In the genomic region with DNA sequence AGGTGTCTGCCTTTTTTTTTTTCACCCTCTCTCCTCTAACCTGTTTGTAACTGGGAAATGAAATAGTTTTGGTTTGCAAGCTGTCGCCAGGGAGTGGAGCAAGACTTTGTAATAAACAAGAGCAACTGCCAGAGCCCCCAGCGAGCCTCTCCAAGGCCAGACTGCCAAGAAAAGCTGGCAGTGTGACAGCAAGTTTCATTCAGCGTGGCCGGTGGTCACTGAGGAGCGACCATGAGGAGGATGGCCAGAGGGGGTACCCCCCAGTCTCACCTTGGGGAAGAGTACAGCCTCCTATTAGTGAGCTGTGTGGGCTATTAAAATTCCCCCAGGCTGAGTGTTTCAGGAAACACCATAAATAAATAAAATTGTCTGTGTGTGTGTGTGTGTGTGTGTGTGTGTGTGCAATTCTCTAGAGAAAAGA, we compare ENCODE assay signal across 8 cellular contexts. TPM values are rescaled to one million over a fixed set of nuclear protein-coding genes. Genes with fewer than 3 reads are reported as not detected.
DNase-seq lines count a peak whose midpoint lies in the region; ATAC-seq and TF ChIP-seq lines count a peak whose summit lies in the region.

No MANE protein-coding gene starts in this region.

- H3K9me3 ChIP-seq in CD8-positive, alpha-beta memory T cell (ENCODE audit: low read length) = no peaks in the 10 kb centered on the region

- H3K4me1 Mint-ChIP-seq in HFFc6 (ENCODE audit: low read depth) = peaks cover 17% of the 10 kb centered on the region
- H3K4me1 Mint-ChIP-seq in CD8-positive, alpha-beta memory T cell = no peaks in the 10 kb centered on the region

- POLR2A ChIA-PET in CD8-positive, alpha-beta memory T cell (lab: Charles Lee) = no interaction called here

- TF ChIP-seq CTCF in HFFc6 (IDR thresholded peaks at IDR 0.05) = no peak

- no peak for ATAC-seq in HG03460 (IDR thresholded peaks at IDR 0.05; ENCODE audit: unreplicated experiment)

- H3K27me3 ChIP-seq in CD8-positive, alpha-beta memory T cell (ENCODE audit: insufficient read depth, low read length, poor library complexity, severe bottlenecking) = no peaks in the 10 kb centered on the region

- no peak overlapping the region for H3K27ac ChIP-seq in substantia nigra (ENCODE audit: low read depth, low read length, poor library complexity, severe bottlenecking)
- H3K27ac ChIP-seq in CD8-positive, alpha-beta memory T cell (ENCODE audit: low read depth, low read length) = no peak overlapping the region

- peak overlapping the region; percentile 37; the same call in 1 of the 2 replicates for H3K4me3 Mint-ChIP-seq in HFFc6
- no peak overlapping the region for H3K4me3 Mint-ChIP-seq in CD8-positive, alpha-beta memory T cell

- no peaks in the 10 kb centered on the region for H3K9me3 Mint-ChIP-seq in HFFc6
- H3K9me3 Mint-ChIP-seq in CD8-positive, alpha-beta memory T cell = no peaks in the 10 kb centered on the region

- peaks cover 2% of the 10 kb centered on the region; the same call in 1 of the 2 replicates for H3K27me3 Mint-ChIP-seq in HFFc6 (ENCODE audit: insufficient read depth)
- peaks cover 0 to 3% of the 10 kb centered on the region in 2 donors for H3K27me3 Mint-ChIP-seq in CD8-positive, alpha-beta memory T cell

- H3K36me3 ChIP-seq in CD8-positive, alpha-beta memory T cell (ENCODE audit: insufficient read depth, low read length) = no peaks in the 10 kb centered on the region

- no peaks in the 10 kb centered on the region for H3K4me1 ChIP-seq in CD8-positive, alpha-beta memory T cell (ENCODE audit: insufficient read depth, low read length)

- DNase-seq in HFFc6 (peak; percentile 20), amygdala (lab: John Stamatoyannopoulos, UW) (peak in 42 of 56 donors; percentile 4 to 62 (median 30)), kidney tubule cell (ENCODE audit: low spot score) (peak; percentile 83), substantia nigra (lab: John Stamatoyannopoulos, UW) (peak in 47 of 49 donors; percentile 3 to 70 (median 32)), AML-193 (lab: John Stamatoyannopoulos, UW) (no peak)
- DNase-seq in stimulated activated CD4-positive, alpha-beta T cell treated with anti-CD3 and anti-CD28 coated beads, Interleukin-4, amount 100 ng/mL, for 24 hours = no peak
- DNase-seq in CD8-positive, alpha-beta memory T cell = no peak

- H3K36me3 Mint-ChIP-seq in HFFc6 (ENCODE audit: low read depth) = no peaks in the 10 kb centered on the region
- H3K36me3 Mint-ChIP-seq in CD8-positive, alpha-beta memory T cell = no peaks in the 10 kb centered on the region

- no peak overlapping the region for H3K4me3 ChIP-seq in CD8-positive, alpha-beta memory T cell (ENCODE audit: low read length)

- CTCF ChIA-PET in CD8-positive, alpha-beta memory T cell (lab: Charles Lee) = no interaction called here

- H3K27ac Mint-ChIP-seq in HFFc6 = no peak overlapping the region
- no peak overlapping the region for H3K27ac Mint-ChIP-seq in CD8-positive, alpha-beta memory T cell

RNA-seq across cellular contexts. Expression of a gene that starts 49.9 kb away (rescaled TPM):
- total RNA-seq in HFFc6 (2021; fragmentation: NEBNext Ultra II Directional; extraction: Animal tissue kit (Norgen Biotek cat#: 25700)) = 100 to 1,000 TPM; 230 to 373 (median 258) TPM
- total RNA-seq in CD8-positive, alpha-beta memory T cell = 10 to 100 TPM; 91.0 to 98.8 TPM
- polyA plus RNA-seq in CD8-positive, alpha-beta memory T cell = 82.4 TPM

Comparison
In these comparisons a context has a peak if more than half of its experiments do, and no peak if none do; other contexts are left out.
1. DNase-seq: peak in HFFc6 (single experiment), amygdala (42 of 56), kidney tubule cell (single experiment) and substantia nigra (47 of 49); none in stimulated activated CD4-positive, alpha-beta T cell treated with anti-CD3 and anti-CD28 coated beads, Interleukin-4, amount 100 ng/mL, for 24 hours (single experiment), AML-193 (0 of 2) and CD8-positive, alpha-beta memory T cell (0 of 5).